In genomic region chr9:109963079-109963478, GRCh38 we compare ENCODE assay signal across 21 cellular contexts.
DNase-seq lines count a peak whose midpoint lies in the region; ATAC-seq and TF ChIP-seq lines count a peak whose summit lies in the region.
"Had no signal": no experiment of that assay in that cellular context is flagged by ENCODE, and none has a peak within 500 bp of the region (broad histone marks: within the 10 kb centered on the region; RNA-seq: fewer than 3 reads in every experiment).

No MANE protein-coding gene starts in this region.

- no peaks in the 10 kb centered on the region for H3K9me3 ChIP-seq in OCI-LY1 (ENCODE audit: low read length)
- no peaks in the 10 kb centered on the region for H3K9me3 ChIP-seq in CD4-positive, alpha-beta memory T cell (ENCODE audit: control insufficient read depth in 1 of 2, low read length in 2 of 2)
- H3K9me3 ChIP-seq: BE2C, Peyer's patch, SK-N-SH had no signal

- peaks cover 53% of the 10 kb centered on the region for H3K4me1 Mint-ChIP-seq in memory B cell
- peaks cover 21 to 44% (median 31%) of the 10 kb centered on the region in 4 donors for H3K4me1 Mint-ChIP-seq in CD4-positive, alpha-beta memory T cell
- H3K4me1 Mint-ChIP-seq: H9 had no signal

- peaks cover 71% of the 10 kb centered on the region for H3K4me1 ChIP-seq in OCI-LY1 (ENCODE audit: insufficient read depth, low read length, severe bottlenecking)
- H3K4me1 ChIP-seq in CD4-positive, alpha-beta memory T cell (ENCODE audit: insufficient read depth, low read length) = peaks cover 31% of the 10 kb centered on the region
- H3K4me1 ChIP-seq: BE2C had no signal

- H3K27ac ChIP-seq in OCI-LY1 (ENCODE audit: low read depth, low read length, poor library complexity, severe bottlenecking) = peak overlapping the region; percentile 54
- no peak overlapping the region for H3K27ac ChIP-seq in CD4-positive, alpha-beta memory T cell (ENCODE audit: low read depth, low read length)
- H3K27ac ChIP-seq: 22Rv1, Peyer's patch had no signal

- no peaks in the 10 kb centered on the region for H3K36me3 Mint-ChIP-seq in memory B cell
- H3K36me3 Mint-ChIP-seq in CD4-positive, alpha-beta memory T cell = no peaks in the 10 kb centered on the region
- H3K36me3 Mint-ChIP-seq: CD8-positive, alpha-beta memory T cell had no signal

- TF ChIP-seq CTCF in OCI-LY1 (IDR thresholded peaks at IDR 0.05; ENCODE audit: low read length) = no peak

- no peaks in the 10 kb centered on the region for H3K27me3 Mint-ChIP-seq in memory B cell
- peaks cover 0 to 1% of the 10 kb centered on the region in 2 donors for H3K27me3 Mint-ChIP-seq in CD4-positive, alpha-beta memory T cell

- H3K36me3 ChIP-seq in OCI-LY1 (ENCODE audit: insufficient read depth, low read length) = no peaks in the 10 kb centered on the region
- H3K36me3 ChIP-seq in CD4-positive, alpha-beta memory T cell (ENCODE audit: insufficient read depth, low read length) = no peaks in the 10 kb centered on the region
- H3K36me3 ChIP-seq: BE2C, Peyer's patch had no signal

- no peak overlapping the region for H3K4me3 ChIP-seq in OCI-LY1 (ENCODE audit: low read depth, low read length, poor library complexity, severe bottlenecking)
- no peak overlapping the region for H3K4me3 ChIP-seq in CD4-positive, alpha-beta memory T cell (ENCODE audit: low read length in 2 of 2)
- H3K4me3 ChIP-seq: Peyer's patch had no signal

- H3K27me3 ChIP-seq in OCI-LY1 (ENCODE audit: insufficient read depth, low read length) = no peaks in the 10 kb centered on the region
- H3K27me3 ChIP-seq in CD4-positive, alpha-beta memory T cell (ENCODE audit: insufficient read depth, low read length) = no peaks in the 10 kb centered on the region
- H3K27me3 ChIP-seq: BE2C, Peyer's patch had no signal

- H4K20me1 ChIP-seq in OCI-LY1 (ENCODE audit: insufficient read depth, low read length) = no peaks in the 10 kb centered on the region

- intact Hi-C loops in CD4-positive, alpha-beta memory T cell (cut with micrococcal nuclease) = no loop called here

- H3K9ac ChIP-seq in OCI-LY1 (ENCODE audit: low read length) = no peak overlapping the region; the same call in 1 of the 2 replicates
- H3K9ac ChIP-seq: SK-N-SH had no signal

- no peaks in the 10 kb centered on the region for H3K9me2 ChIP-seq in OCI-LY1 (ENCODE audit: low read depth, low read length)
- H3K9me2 ChIP-seq: SK-N-SH had no signal

- peak; percentile 56 for DNase-seq in DMS153 (lab: John Stamatoyannopoulos, UW)
- DNase-seq in DMS153 treated with DMSO at 0.1 percent for 48 hours (lab: John Stamatoyannopoulos, UW; ENCODE audit: unreplicated experiment) = no peak
- peak; percentile 19 for DNase-seq in DMS53 (lab: John Stamatoyannopoulos, UW)
- DNase-seq in memory B cell (ENCODE audit: low spot score in 2 of 2) = no peak
- DNase-seq in CD4-positive, alpha-beta memory T cell = no peak
- no peak for DNase-seq in cerebellar nuclear complex (lab: John Stamatoyannopoulos, UW)
- DNase-seq: BE2C; CD8-positive, alpha-beta memory T cell; H9; IMR-90; Kasumi-1; NCI-H1105; NCI-H1694; NCI-H2171; NCI-H774; Peyer's patch; Right ventricle myocardium superior; SK-N-SH had no signal

- peak overlapping the region; percentile 43 for H3K27ac Mint-ChIP-seq in memory B cell
- H3K27ac Mint-ChIP-seq in CD4-positive, alpha-beta memory T cell = no peak overlapping the region
- H3K27ac Mint-ChIP-seq: CD8-positive, alpha-beta memory T cell; H9 had no signal

- no peak overlapping the region for H3K4me2 ChIP-seq in OCI-LY1 (ENCODE audit: low read length)
- H3K4me2 ChIP-seq: SK-N-SH had no signal

- no peak overlapping the region for H3K4me3 Mint-ChIP-seq in memory B cell
- H3K4me3 Mint-ChIP-seq in CD4-positive, alpha-beta memory T cell = peak overlapping the region in 2 of 8 donors; percentile 3 to 35
- H3K4me3 Mint-ChIP-seq: CD8-positive, alpha-beta memory T cell; H9 had no signal

- H2AFZ ChIP-seq in OCI-LY1 (ENCODE audit: low read length) = no peak overlapping the region

- CTCF ChIA-PET in CD4-positive, alpha-beta memory T cell (lab: Charles Lee; ENCODE audit: partially characterized antibody) = interaction anchor here (1.2 to 1.3 kb wide), 3 partner anchors 40 to 95 kb away, joined by 3 to 4 read pairs (median 3); no protein-coding TSS in a partner anchor

- no peaks in the 10 kb centered on the region for H3K79me2 ChIP-seq in OCI-LY1 (ENCODE audit: insufficient read depth, low read length)

- H3K9me3 Mint-ChIP-seq in memory B cell = no peaks in the 10 kb centered on the region
- no peaks in the 10 kb centered on the region for H3K9me3 Mint-ChIP-seq in CD4-positive, alpha-beta memory T cell
- H3K9me3 Mint-ChIP-seq: H9 had no signal

- no peak for ATAC-seq in memory B cell (ENCODE audit: low read depth)
- ATAC-seq in GM21390 (IDR thresholded peaks at IDR 0.05; ENCODE audit: unreplicated experiment) = no peak

- POLR2A ChIA-PET in CD4-positive, alpha-beta memory T cell (lab: Charles Lee; ENCODE audit: partially characterized antibody) = no interaction called here

- peaks cover 7% of the 10 kb centered on the region; the same call in 1 of the 2 replicates for H3F3A ChIP-seq in OCI-LY1 (ENCODE audit: insufficient read depth, low read length)

Comparison
In these comparisons a context has a peak if more than half of its experiments do, and no peak if none do; other contexts are left out.
1. DNase-seq: peak in DMS153 (single experiment) and DMS53 (single experiment); none in DMS153 treated with DMSO at 0.1 percent for 48 hours (single experiment), memory B cell (0 of 2), CD4-positive, alpha-beta memory T cell (0 of 5) and cerebellar nuclear complex (0 of 2).